Comparison of ENCODE assay signal across 26 cellular contexts in the genomic region with DNA sequence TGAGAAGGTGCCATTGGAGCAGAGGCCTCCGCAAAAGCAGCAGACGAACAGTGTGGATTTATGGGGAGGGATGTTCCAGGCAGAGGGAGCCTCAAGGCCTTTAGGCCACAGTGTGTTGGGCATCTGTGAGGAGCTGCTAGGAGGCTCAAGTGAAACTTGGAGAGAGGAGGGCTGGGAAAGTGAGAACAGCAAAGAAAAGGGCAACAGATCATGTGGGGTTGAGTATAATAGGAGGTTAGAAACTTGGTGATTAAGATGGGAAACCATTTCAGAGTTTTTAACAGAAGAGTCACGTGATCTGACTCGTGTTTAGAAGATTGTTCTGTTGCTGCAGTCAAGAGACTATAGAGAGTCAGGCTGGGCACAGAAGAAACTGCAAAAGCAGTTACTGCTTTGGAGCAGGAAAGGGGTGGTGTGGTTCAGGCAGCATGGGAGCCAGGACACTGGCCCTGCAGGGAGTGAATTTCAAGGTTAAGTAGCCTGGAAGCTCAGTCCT.
DNase-seq lines count a peak whose midpoint lies in the region; ATAC-seq and TF ChIP-seq lines count a peak whose summit lies in the region.
"Had no signal": no experiment of that assay in that cellular context is flagged by ENCODE, and none has a peak within 500 bp of the region (broad histone marks: within the 10 kb centered on the region; RNA-seq: fewer than 3 reads in every experiment).

No MANE protein-coding gene starts in this region.

- no peak for TF ChIP-seq POLR2A in vagina (IDR thresholded peaks at IDR 0.05)

- H3K27me3 ChIP-seq in vagina, result no peaks in the 10 kb centered on the region
- H3K27me3 ChIP-seq: SJSA1 had no signal

- ATAC-seq in GM21447 (IDR thresholded peaks at IDR 0.05; ENCODE audit: unreplicated experiment), result no peak
- ATAC-seq: HepG2 had no signal

- H3K4me3 Mint-ChIP-seq in endothelial cell (ENCODE audit: unreplicated experiment), result peak overlapping the region; percentile 29
- H3K4me3 Mint-ChIP-seq: H9, HFFc6 had no signal

- H3K4me1 Mint-ChIP-seq in endothelial cell (ENCODE audit: unreplicated experiment), result no peaks in the 10 kb centered on the region

- no peaks in the 10 kb centered on the region for H3K9me3 Mint-ChIP-seq in endothelial cell (ENCODE audit: unreplicated experiment)

- intact Hi-C loops in vagina (cut with DNase I), result no loop called here

- no peak overlapping the region for H3K27ac ChIP-seq in vagina
- H3K27ac ChIP-seq: GM23248, PC-9, SJSA1 had no signal

- H3K4me3 ChIP-seq in vagina, result no peak overlapping the region
- H3K4me3 ChIP-seq: GM23248, PC-9, SJSA1 had no signal

- in situ Hi-C loops in SK-MEL-5 (cut with HindIII; ENCODE audit: low pct_unique_long_range_greater_than_20kb, low sequenced_read_pairs), result no loop called here

- no peaks in the 10 kb centered on the region for H3K9me3 ChIP-seq in vagina
- H3K9me3 ChIP-seq: SJSA1 had no signal

- H3K36me3 Mint-ChIP-seq in endothelial cell (ENCODE audit: low read depth, unreplicated experiment), result peaks cover 37% of the 10 kb centered on the region

- no peaks in the 10 kb centered on the region for H3K4me1 ChIP-seq in vagina
- H3K4me1 ChIP-seq: SJSA1 had no signal

- H3K27me3 Mint-ChIP-seq in endothelial cell (ENCODE audit: unreplicated experiment), result no peaks in the 10 kb centered on the region

- no peak for TF ChIP-seq CTCF in endothelial cell (IDR thresholded peaks at IDR 0.05; ENCODE audit: unreplicated experiment)
- no peak for TF ChIP-seq CTCF in vagina (IDR thresholded peaks at IDR 0.05)

- H3K36me3 ChIP-seq in vagina, result no peaks in the 10 kb centered on the region
- H3K36me3 ChIP-seq: SJSA1 had no signal

- peak; percentile 22 for DNase-seq in EH (ENCODE audit: low read depth)
- DNase-seq in SK-MEL-5 (ENCODE audit: low read depth, low spot score), result peak; percentile 54
- no peak for DNase-seq in endothelial cell (ENCODE audit: low spot score)
- DNase-seq in anterior cingulate cortex (lab: John Stamatoyannopoulos, UW), result no peak
- no peak for DNase-seq in vagina (ENCODE audit: extremely low spot score in 2 of 2)
- no peak for DNase-seq in Kasumi-1 (lab: John Stamatoyannopoulos, UW)
- DNase-seq: C1 segment of cervical spinal cord, DMS153, DND-41, GM23248, H9, HFFc6, KBM-7, NCI-H1092, NCI-H1436, NCI-H187, NCI-H2081 treated with DMSO at 0.1 percent for 48 hours, NCI-H446, NCI-H526, NCI-H82, PC-9, Right ventricle myocardium superior, T-helper 1 cell had no signal

- no peak overlapping the region for H3K27ac Mint-ChIP-seq in endothelial cell (ENCODE audit: unreplicated experiment)
- H3K27ac Mint-ChIP-seq: H9, HFFc6 had no signal

Comparison
In these comparisons a context has a peak if more than half of its experiments do, and no peak if none do; other contexts are left out.
1. DNase-seq: peak in EH (single experiment) and SK-MEL-5 (single experiment); none in endothelial cell (single experiment), anterior cingulate cortex (0 of 58), vagina (0 of 2) and Kasumi-1 (0 of 2).